ENCODE assay signal across 20 cellular contexts in the genomic region with DNA sequence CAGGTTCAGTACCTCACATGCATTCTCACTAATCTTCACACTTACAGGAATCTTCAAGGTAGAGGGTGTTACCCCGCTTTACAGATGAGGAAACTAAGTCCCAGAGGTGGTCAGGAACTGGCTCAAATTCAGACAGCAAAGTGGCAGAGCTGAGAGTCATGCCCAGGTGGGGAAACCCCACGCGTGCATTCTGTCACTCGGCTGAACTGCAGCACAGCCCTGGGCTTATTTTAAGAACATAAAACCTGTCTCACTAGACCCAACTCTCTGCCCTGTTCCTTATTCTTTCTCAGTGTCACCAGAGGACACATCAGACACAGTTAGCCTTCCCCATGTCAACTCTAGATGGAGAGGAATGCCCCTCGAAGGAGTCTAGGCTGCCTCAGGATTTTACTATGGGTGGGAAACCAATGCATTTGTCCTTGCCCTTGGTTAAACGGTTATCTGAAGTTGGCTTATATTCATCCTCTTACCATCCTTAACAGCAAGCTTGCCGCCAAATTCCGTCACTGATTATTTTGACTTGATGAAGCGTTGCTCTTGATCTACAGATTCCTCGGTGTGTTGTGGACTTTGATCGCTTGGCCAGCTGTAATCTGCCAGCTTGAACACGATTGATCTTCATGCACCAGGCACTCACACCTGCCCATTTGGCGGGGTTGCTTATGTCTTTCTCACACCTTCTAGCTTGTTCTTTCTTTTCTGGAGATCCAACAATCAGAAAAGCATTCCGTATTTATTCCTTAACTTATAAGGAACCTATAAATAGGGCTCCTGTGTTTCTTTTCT.
"Had no signal": no experiment of that assay in that cellular context is flagged by ENCODE, and none has a peak within 500 bp of the region (broad histone marks: within the 10 kb centered on the region; RNA-seq: fewer than 3 reads in every experiment).

No MANE protein-coding gene starts in this region.

- H3K36me3 Mint-ChIP-seq: activated naive CD8-positive, alpha-beta T cell had no signal

- DNase-seq: activated CD4-positive, alpha-beta T cell treated with anti-CD3 and anti-CD28 coated beads for 4 hours; activated CD4-positive, alpha-beta T cell treated with anti-CD3 and anti-CD28 coated beads, Interleukin-2, amount 50 U/mL, for 4 hours; activated CD4-positive, CD25-positive, alpha-beta regulatory T cell; activated effector memory CD4-positive, alpha-beta T cell treated with Interleukin-2 at 50 U/mL for 16 hours; activated naive CD4-positive, alpha-beta T cell treated with Interleukin-2 at 50 U/mL for 16 hours; activated T-cell treated with anti-CD3 and anti-CD28 coated beads for 4 hours; anterior cingulate cortex; colonic mucosa; effector CD8-positive, alpha-beta T cell; gastrocnemius medialis; glutamatergic neuron; left cardiac atrium; nephron progenitor cell; ovary; right cardiac atrium; stimulated activated CD4-positive, alpha-beta T cell treated with anti-CD3 and anti-CD28 coated beads, Interleukin-4, amount 100 ng/mL, for 1 hour; tibial artery; upper lobe of right lung had no signal

- ATAC-seq: gastrocnemius medialis, left cardiac atrium, right cardiac atrium, upper lobe of right lung had no signal

- H3K4me3 Mint-ChIP-seq: activated naive CD8-positive, alpha-beta T cell; nephron progenitor cell had no signal

- H3K27ac Mint-ChIP-seq: activated naive CD8-positive, alpha-beta T cell; nephron progenitor cell had no signal

- FAIRE-seq: keratinocyte had no signal
